Comparison of ENCODE assay signal across 8 cellular contexts in genomic region chr14:99682809-99683618, GRCh38. TPM values are rescaled to one million over a fixed set of nuclear protein-coding genes. Genes with fewer than 3 reads are reported as not detected.
A peak's percentile ranks its signal among the peaks of the same experiment; 100 is the strongest.
DNase-seq lines count a peak whose midpoint lies in the region; ATAC-seq and TF ChIP-seq lines count a peak whose summit lies in the region.

No MANE protein-coding gene starts in this region.

- 0% methylated on average over 25 of the region's 42 CpGs for WGBS in right lobe of liver (ENCODE audit: insufficient coverage, low coverage, low lambda C conversion rate, missing lambda C conversion rate)

- no peaks in the 10 kb centered on the region for H3K27me3 ChIP-seq in right lobe of liver

- ATAC-seq in HG03066 (IDR thresholded peaks at IDR 0.05; ENCODE audit: low read depth, unreplicated experiment) (peak; percentile 35), right lobe of liver (peak; percentile 53 to 59 (median 58))

- H3K9me3 ChIP-seq in right lobe of liver: no peaks in the 10 kb centered on the region

- TF ChIP-seq CTCF in right lobe of liver (IDR thresholded peaks at IDR 0.05): peak; percentile 83 to 98 (median 96)

- no peak for TF ChIP-seq POLR2A in right lobe of liver (IDR thresholded peaks at IDR 0.05)

- peaks cover 0 to 10% (median 2%) of the 10 kb centered on the region in 4 donors for H3K4me1 ChIP-seq in right lobe of liver

- no peaks in the 10 kb centered on the region for H3K36me3 ChIP-seq in right lobe of liver

- intact Hi-C loops in right lobe of liver (cut with DNase I): loop anchor here in 1 of 2 donors (5.0 kb wide), 1 partner anchor 204 kb away; no protein-coding TSS in a partner anchor

- peak overlapping the region; percentile 69 to 87 (median 83) for H3K4me3 ChIP-seq in right lobe of liver

- DNase-seq in NCI-H2081 (lab: John Stamatoyannopoulos, UW) (peak; percentile 71 to 77), NCI-H2081 treated with DMSO at 0.1 percent for 48 hours (lab: John Stamatoyannopoulos, UW) (no peak), NCI-H226 (peak; percentile 62), dermis blood vessel endothelial cell (peak; percentile 87), right lobe of liver (peak; percentile 83 to 84 (median 84))
- DNase-seq in activated CD4-positive, alpha-beta T cell treated with anti-CD3 and anti-CD28 coated beads, Interleukin-2, amount 50 U/mL, for 24 hours (ENCODE audit: low read depth in 1 of 2, low spot score in 1 of 2): peak; percentile 71 to 76
- DNase-seq in stimulated activated CD4-positive, alpha-beta T cell treated with anti-CD3 and anti-CD28 coated beads, Interleukin-2, amount 100 ng/mL, for 48 hours: peak; percentile 79 to 87

- peak overlapping the region; percentile 58 to 66 (median 63) for H3K27ac ChIP-seq in right lobe of liver

RNA-seq across cellular contexts. Expression of gene CYP46A1, which starts 1.1 kb away (rescaled TPM):
- under 0.01 and 0.14 TPM in 2 replicates for total RNA-seq in dermis blood vessel endothelial cell
- total RNA-seq in right lobe of liver: 1 to 10 TPM in 1 of 6 experiments, under 1 TPM in 4, not detected in 1; 0.06 to 1.6 (median 0.42) TPM

RNA-seq across cellular contexts. Expression of gene HHIPL1, which starts 38.1 kb away (rescaled TPM):
- 1.7 and 4.1 TPM in 2 replicates for total RNA-seq in dermis blood vessel endothelial cell
- total RNA-seq in right lobe of liver: 1 to 10 TPM in 1 of 6 experiments, under 1 TPM in 5; 0.43 to 1.4 (median 0.66) TPM
